13 cellular contexts compared by ENCODE assay signal in the genomic region with DNA sequence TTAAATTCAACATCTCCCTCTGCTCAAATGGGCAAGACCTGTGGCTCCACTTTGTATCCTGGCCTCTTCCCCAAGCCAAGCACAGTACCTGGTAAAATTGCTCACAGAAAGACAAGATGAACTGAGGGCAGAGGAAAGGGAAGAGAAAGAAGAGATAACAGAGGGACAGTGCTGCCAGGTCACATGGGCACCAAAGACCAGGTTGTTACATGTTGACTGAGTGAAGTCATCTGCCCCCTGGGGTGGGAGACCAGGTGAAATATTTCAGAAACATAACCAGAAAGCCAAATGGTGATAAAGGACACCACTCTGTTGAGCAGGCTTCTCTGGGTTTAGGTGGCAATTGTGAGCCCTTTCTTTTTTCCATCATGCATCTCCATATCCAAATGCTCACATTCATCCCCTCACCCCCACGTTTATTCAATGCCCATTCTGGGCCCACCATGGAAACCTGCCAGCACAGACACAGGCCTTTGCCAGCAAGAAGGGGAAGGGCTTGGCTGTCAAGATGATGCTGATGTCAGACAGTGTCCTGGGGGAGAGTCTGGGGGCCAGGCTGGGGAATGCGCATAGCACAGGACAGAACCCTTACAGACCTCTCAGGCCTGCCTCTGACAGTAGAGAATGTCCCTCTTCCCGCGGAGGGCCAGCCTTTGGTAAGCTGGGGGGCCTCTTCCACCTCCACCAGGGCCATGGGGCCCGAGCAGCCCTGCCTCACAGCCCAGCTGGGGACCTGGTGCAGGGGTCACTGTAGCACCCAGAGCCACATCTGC.
"Had no signal": no experiment of that assay in that cellular context is flagged by ENCODE, and none has a peak within 500 bp of the region (broad histone marks: within the 10 kb centered on the region; RNA-seq: fewer than 3 reads in every experiment).

No MANE protein-coding gene starts in this region.

- H3K27ac ChIP-seq: heart right ventricle, pancreas, upper lobe of right lung had no signal

- H3K4me1 Mint-ChIP-seq: activated CD4-positive, alpha-beta T cell treated with anti-CD3 and anti-CD28 coated beads, Interleukin-2, amount 10 ng/mL, durations not matched to agents 7 days and 5 days had no signal

- H3K27me3 ChIP-seq: heart right ventricle, pancreas, upper lobe of right lung had no signal

- H3K27me3 Mint-ChIP-seq: activated CD4-positive, alpha-beta T cell treated with anti-CD3 and anti-CD28 coated beads, Interleukin-2, amount 10 ng/mL, durations not matched to agents 7 days and 5 days; activated naive CD8-positive, alpha-beta T cell treated with anti-CD3 and anti-CD28 coated beads for 36 hours; stimulated activated naive CD8-positive, alpha-beta T cell treated with anti-CD3 and anti-CD28 coated beads, Interleukin-15, Interleukin-2, amounts not matched to agents 100 ng/mL and 50 ng/mL, for 24 hours had no signal

- H3K27ac Mint-ChIP-seq: activated CD4-positive, alpha-beta T cell treated with anti-CD3 and anti-CD28 coated beads, Interleukin-2, amount 10 ng/mL, durations not matched to agents 7 days and 5 days; activated naive CD8-positive, alpha-beta T cell treated with anti-CD3 and anti-CD28 coated beads for 36 hours; nephron; stimulated activated naive CD8-positive, alpha-beta T cell treated with anti-CD3 and anti-CD28 coated beads, Interleukin-15, Interleukin-2, amounts not matched to agents 100 ng/mL and 50 ng/mL, for 24 hours had no signal

- H3K4me3 Mint-ChIP-seq: activated CD4-positive, alpha-beta T cell treated with anti-CD3 and anti-CD28 coated beads, Interleukin-2, amount 10 ng/mL, durations not matched to agents 7 days and 5 days; activated naive CD8-positive, alpha-beta T cell treated with anti-CD3 and anti-CD28 coated beads for 36 hours; activated T-cell treated with anti-CD3 and anti-CD28 coated beads, Interleukin-2, amount 50 U/mL, for 72 hours; nephron; stimulated activated naive CD8-positive, alpha-beta T cell treated with anti-CD3 and anti-CD28 coated beads, Interleukin-15, Interleukin-2, amounts not matched to agents 100 ng/mL and 50 ng/mL, for 24 hours had no signal

- ATAC-seq: activated T-cell treated with anti-CD3 and anti-CD28 coated beads, Interleukin-2, amount 50 U/mL, for 72 hours; heart right ventricle; pancreas had no signal

- DNase-seq: activated CD4-positive, alpha-beta T cell treated with anti-CD3 and anti-CD28 coated beads, Interleukin-2, amount 10 ng/mL, durations not matched to agents 7 days and 5 days; activated gamma-delta T cell treated with Interleukin-2 at 50 U/mL for 16 hours; activated naive CD8-positive, alpha-beta T cell treated with anti-CD3 and anti-CD28 coated beads for 36 hours; activated T-cell treated with anti-CD3 and anti-CD28 coated beads, Interleukin-2, amount 50 U/mL, for 72 hours; heart right ventricle; mesenchymal stem cell; stimulated activated CD4-positive, alpha-beta T cell treated with anti-CD3 and anti-CD28 coated beads, Interleukin-15, amount 100 ng/mL, for 24 hours; stimulated activated CD4-positive, alpha-beta T cell treated with anti-CD3 and anti-CD28 coated beads, Interleukin-4, amount 100 ng/mL, for 24 hours; T1000; upper lobe of right lung had no signal

- H3K9me3 ChIP-seq: heart right ventricle, pancreas, upper lobe of right lung had no signal

- H3K4me1 ChIP-seq: pancreas, upper lobe of right lung had no signal

- H3K4me3 ChIP-seq: heart right ventricle, pancreas, upper lobe of right lung had no signal
